In genomic region chr6:25660512-25660911, GRCh38 we compare ENCODE assay signal across 13 cellular contexts. TPM values are rescaled to one million over a fixed set of nuclear protein-coding genes. Genes with fewer than 3 reads are reported as not detected.
A peak's percentile ranks its signal among the peaks of the same experiment; 100 is the strongest.
DNase-seq lines count a peak whose midpoint lies in the region; ATAC-seq, FAIRE-seq and TF ChIP-seq lines count a peak whose summit lies in the region.
"Had no signal": no experiment of that assay in that cellular context is flagged by ENCODE, and none has a peak within 500 bp of the region (broad histone marks: within the 10 kb centered on the region; RNA-seq: fewer than 3 reads in every experiment).

No MANE protein-coding gene starts in this region.

- H3K4me3 ChIP-seq in endothelial cell of umbilical vein (replicated peaks in 1 of 3; ENCODE audit: insufficient read depth in 1 of 3, low read depth in 1 of 3, low read length in 3 of 3) (no peak overlapping the region), right atrium auricular region (no peak overlapping the region)
- H3K4me3 ChIP-seq: neural progenitor cell had no signal

- H3K79me2 ChIP-seq in endothelial cell of umbilical vein (ENCODE audit: control insufficient read depth, insufficient read depth, low read length) = no peaks in the 10 kb centered on the region

- TF ChIP-seq POLR2A in endothelial cell of umbilical vein (IDR thresholded peaks at IDR 0.05; ENCODE audit: low read depth, low read length) (no peak), GM18505 (IDR thresholded peaks at IDR 0.05; ENCODE audit: borderline replicate concordance, extremely low read depth, insufficient read depth, insufficient read length) (no peak)

- dilution Hi-C loops in endothelial cell of umbilical vein (cut with MboI; ENCODE audit: extremely low pct_ligation_motif_present, low sequenced_read_pairs) = no loop called here

- no peaks in the 10 kb centered on the region for H3K9me3 Mint-ChIP-seq in activated CD4-positive, alpha-beta T cell treated with anti-CD3 and anti-CD28 coated beads, Interleukin-2, amount 10 ng/mL, durations not matched to agents 24 days and 14 days
- H3K9me3 Mint-ChIP-seq: activated B cell treated with CpG ODN at 0.5 μM for 24 hours, neural progenitor cell had no signal

- H3K27me3 ChIP-seq in endothelial cell of umbilical vein (ENCODE audit: control insufficient read depth in 2 of 2, insufficient read depth in 2 of 2, low read length in 2 of 2) = peaks cover 2 to 3% of the 10 kb centered on the region in 2 experiments
- H3K27me3 ChIP-seq in right atrium auricular region = no peaks in the 10 kb centered on the region

- ATAC-seq in HG03457 (IDR thresholded peaks at IDR 0.05; ENCODE audit: unreplicated experiment) (no peak), GM18505 (IDR thresholded peaks at IDR 0.05; ENCODE audit: unreplicated experiment) (no peak)

- POLR2A ChIA-PET in endothelial cell of umbilical vein (lab: Charles Lee) = no interaction called here

- TF ChIP-seq CTCF in endothelial cell of umbilical vein (IDR thresholded peaks at IDR 0.05; ENCODE audit: extremely low read depth in 1 of 2, insufficient read depth in 1 of 2, low read depth in 1 of 2, low read length in 2 of 2) (no peak), right atrium auricular region (IDR thresholded peaks at IDR 0.05) (no peak)

- H3K36me3 ChIP-seq in endothelial cell of umbilical vein (ENCODE audit: control insufficient read depth in 2 of 2, extremely low read depth in 1 of 2, insufficient read depth in 2 of 2, low read length in 2 of 2) (no peaks in the 10 kb centered on the region), right atrium auricular region (no peaks in the 10 kb centered on the region)
- H3K36me3 ChIP-seq: neural progenitor cell had no signal

- H3K4me1 Mint-ChIP-seq in activated CD4-positive, alpha-beta T cell treated with anti-CD3 and anti-CD28 coated beads, Interleukin-2, amount 10 ng/mL, durations not matched to agents 24 days and 14 days = no peaks in the 10 kb centered on the region
- H3K4me1 Mint-ChIP-seq: activated B cell treated with CpG ODN at 0.5 μM for 24 hours, CD14-positive monocyte had no signal

- H3K27ac Mint-ChIP-seq in activated CD4-positive, alpha-beta T cell treated with anti-CD3 and anti-CD28 coated beads, Interleukin-2, amount 10 ng/mL, durations not matched to agents 24 days and 14 days = no peak overlapping the region
- H3K27ac Mint-ChIP-seq: activated B cell treated with CpG ODN at 0.5 μM for 24 hours, CD14-positive monocyte, neural progenitor cell had no signal

- no peak overlapping the region for H2AFZ ChIP-seq in endothelial cell of umbilical vein (ENCODE audit: low read depth, low read length)
- H2AFZ ChIP-seq: neural progenitor cell had no signal

- peak; percentile 61 for FAIRE-seq in endothelial cell of umbilical vein (lab: Jason Lieb, UNC)

- H3K27me3 Mint-ChIP-seq in activated CD4-positive, alpha-beta T cell treated with anti-CD3 and anti-CD28 coated beads, Interleukin-2, amount 10 ng/mL, durations not matched to agents 24 days and 14 days = peaks cover 23% of the 10 kb centered on the region

- intact Hi-C loops in activated CD4-positive, alpha-beta T cell treated with anti-CD3 and anti-CD28 coated beads, Interleukin-2, amount 10 ng/mL, durations not matched to agents 24 days and 14 days (cut with micrococcal nuclease) = no loop called here
- intact Hi-C loops in endothelial cell of umbilical vein (cut with micrococcal nuclease) = no loop called here

- no peak overlapping the region for H3K4me3 Mint-ChIP-seq in activated CD4-positive, alpha-beta T cell treated with anti-CD3 and anti-CD28 coated beads, Interleukin-2, amount 10 ng/mL, durations not matched to agents 24 days and 14 days
- H3K4me3 Mint-ChIP-seq: activated B cell treated with CpG ODN at 0.5 μM for 24 hours, neural progenitor cell had no signal

- H3K9me3 ChIP-seq in endothelial cell of umbilical vein (replicated peaks; ENCODE audit: control insufficient read depth, insufficient read depth, low read length) (no peaks in the 10 kb centered on the region), right atrium auricular region (no peaks in the 10 kb centered on the region)

- H3K9ac ChIP-seq in endothelial cell of umbilical vein (replicated peaks; ENCODE audit: extremely low read depth, insufficient read depth, low read length) = no peak overlapping the region
- H3K9ac ChIP-seq: KMS-11, neural progenitor cell had no signal

- H3K4me1 ChIP-seq in endothelial cell of umbilical vein (ENCODE audit: control insufficient read depth, extremely low read depth, insufficient read depth, low read length) (peaks cover 3% of the 10 kb centered on the region), right atrium auricular region (no peaks in the 10 kb centered on the region)
- H3K4me1 ChIP-seq: neural progenitor cell had no signal

- no TSS peak for BruUV-seq in endothelial cell of umbilical vein (replicated peaks; lab: Mats Ljungman, UMichigan)

- H4K20me1 ChIP-seq in endothelial cell of umbilical vein (replicated peaks; ENCODE audit: control insufficient read depth, extremely low read depth, insufficient read depth, low read length) = no peaks in the 10 kb centered on the region

- H3K27ac ChIP-seq in endothelial cell of umbilical vein (ENCODE audit: insufficient read depth, low read depth, low read length) = no peak overlapping the region
- H3K27ac ChIP-seq in right atrium auricular region = no peak overlapping the region
- H3K27ac ChIP-seq: KMS-11, neural progenitor cell had no signal

- no peak overlapping the region for H3K4me2 ChIP-seq in endothelial cell of umbilical vein (ENCODE audit: insufficient read depth, low read length)
- H3K4me2 ChIP-seq: KMS-11, neural progenitor cell had no signal

- CTCF ChIA-PET in endothelial cell of umbilical vein (lab: Charles Lee) = interaction anchor here (0.8 kb wide), 1 partner anchor 59 kb away, joined by 3 read pairs; no protein-coding TSS in a partner anchor

- no peaks in the 10 kb centered on the region for H3K9me1 ChIP-seq in endothelial cell of umbilical vein (replicated peaks; ENCODE audit: control insufficient read depth, extremely low read depth, insufficient read depth, low read length)

- H3K36me3 Mint-ChIP-seq in activated CD4-positive, alpha-beta T cell treated with anti-CD3 and anti-CD28 coated beads, Interleukin-2, amount 10 ng/mL, durations not matched to agents 24 days and 14 days (ENCODE audit: low read depth) = no peaks in the 10 kb centered on the region
- H3K36me3 Mint-ChIP-seq: CD14-positive monocyte, neural progenitor cell had no signal

- DNase-seq in activated CD4-positive, alpha-beta T cell treated with anti-CD3 and anti-CD28 coated beads for 48 hours = peak; percentile 54
- DNase-seq in activated CD4-positive, alpha-beta T cell treated with anti-CD3 and anti-CD28 coated beads, Interleukin-2, amount 10 ng/mL, durations not matched to agents 24 days and 14 days = no peak
- DNase-seq in NCI-H510A (lab: John Stamatoyannopoulos, UW) = peak; percentile 47
- DNase-seq in endothelial cell of umbilical vein (ENCODE audit: low read depth, low spot score) = peak; percentile 8
- peak; percentile 5 to 27 for DNase-seq in stimulated activated CD4-positive, alpha-beta T cell treated with anti-CD3 and anti-CD28 coated beads, Interleukin-4, amount 100 ng/mL, for 48 hours (ENCODE audit: low read depth in 2 of 2)
- DNase-seq in right atrium auricular region (ENCODE audit: low spot score) = no peak
- DNase-seq: activated B cell treated with CpG ODN at 0.5 μM for 24 hours; stimulated activated naive CD4-positive, alpha-beta T cell treated with Interleukin-2 at 50 U/mL for 16 hours had no signal

TF ChIP-seq in endothelial cell of umbilical vein, 7 proteins besides CTCF, POLR2A, EP300 and RAD21:
- TF ChIP-seq JUN (IDR thresholded peaks at IDR 0.05; ENCODE audit: borderline replicate concordance, insufficient read depth, insufficient read length, low read depth) (no peak), FOS (IDR thresholded peaks at IDR 0.05; ENCODE audit: borderline replicate concordance, insufficient read depth, low read length) (peak; percentile 82)
- TF ChIP-seq, protein P1, sequence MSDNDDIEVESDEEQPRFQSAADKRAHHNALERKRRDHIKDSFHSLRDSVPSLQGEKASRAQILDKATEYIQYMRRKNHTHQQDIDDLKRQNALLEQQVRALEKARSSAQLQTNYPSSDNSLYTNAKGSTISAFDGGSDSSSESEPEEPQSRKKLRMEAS (IDR thresholded peaks at IDR 0.05; ENCODE audit: insufficient read depth, insufficient read length) = no peak

RNA-seq across cellular contexts. Expression of gene SCGN, which starts 8.5 kb away (rescaled TPM):
- total RNA-seq in activated CD4-positive, alpha-beta T cell treated with anti-CD3 and anti-CD28 coated beads, Interleukin-2, amount 10 ng/mL, durations not matched to agents 24 days and 14 days = not detected in 2 replicates
- total RNA-seq in endothelial cell of umbilical vein = not detected in 2 replicates
- polyA plus RNA-seq in endothelial cell of umbilical vein = not detected in 2 replicates
- not detected in 2 replicates for polyA plus RNA-seq in endothelial cell of umbilical vein (2011; cell fraction: cytosol; rRNA removed)
- not detected in 2 replicates for polyA plus RNA-seq in endothelial cell of umbilical vein (2011; cell fraction: nucleus; rRNA removed)
- not detected in 2 replicates for polyA plus RNA-seq in endothelial cell of umbilical vein (2012)
- not detected in 2 replicates for polyA minus RNA-seq in endothelial cell of umbilical vein
- not detected for polyA minus RNA-seq in endothelial cell of umbilical vein (2011; cell fraction: cytosol; rRNA and poly(A)+ RNA removed)
- polyA minus RNA-seq in endothelial cell of umbilical vein (2011; cell fraction: nucleus; rRNA and poly(A)+ RNA removed) = not detected in 2 replicates
- total RNA-seq in right atrium auricular region = 10 to 100 TPM; 14.1 to 19.7 TPM
- total RNA-seq: activated B cell treated with CpG ODN at 0.5 μM for 24 hours had no signal
- polyA plus RNA-seq: CD14-positive monocyte had no signal

Comparison
In these comparisons a context has a peak if more than half of its experiments do, and no peak if none do; other contexts are left out.
1. DNase-seq: peak in activated CD4-positive, alpha-beta T cell treated with anti-CD3 and anti-CD28 coated beads for 48 hours (single experiment), NCI-H510A (single experiment), endothelial cell of umbilical vein (single experiment) and stimulated activated CD4-positive, alpha-beta T cell treated with anti-CD3 and anti-CD28 coated beads, Interleukin-4, amount 100 ng/mL, for 48 hours (2 of 2); none in activated CD4-positive, alpha-beta T cell treated with anti-CD3 and anti-CD28 coated beads, Interleukin-2, amount 10 ng/mL, durations not matched to agents 24 days and 14 days (single experiment) and right atrium auricular region (single experiment).
2. RNA of gene SCGN, which starts 8.5 kb away (total RNA-seq): 14.1 to 19.7 TPM in right atrium auricular region; not detected in activated CD4-positive, alpha-beta T cell treated with anti-CD3 and anti-CD28 coated beads, Interleukin-2, amount 10 ng/mL, durations not matched to agents 24 days and 14 days and not detected in endothelial cell of umbilical vein; every median in the first group is over 10 times any median in the second.